1 cellular context compared by ENCODE assay signal in genomic region chr9:133944746-133945135, GRCh38.
TF ChIP-seq lines count a peak whose summit lies in the region.

No MANE protein-coding gene starts in this region.

TF ChIP-seq in H1, 55 proteins besides CTCF, POLR2A, EP300 and RAD21:
- TF ChIP-seq, protein P1, sequence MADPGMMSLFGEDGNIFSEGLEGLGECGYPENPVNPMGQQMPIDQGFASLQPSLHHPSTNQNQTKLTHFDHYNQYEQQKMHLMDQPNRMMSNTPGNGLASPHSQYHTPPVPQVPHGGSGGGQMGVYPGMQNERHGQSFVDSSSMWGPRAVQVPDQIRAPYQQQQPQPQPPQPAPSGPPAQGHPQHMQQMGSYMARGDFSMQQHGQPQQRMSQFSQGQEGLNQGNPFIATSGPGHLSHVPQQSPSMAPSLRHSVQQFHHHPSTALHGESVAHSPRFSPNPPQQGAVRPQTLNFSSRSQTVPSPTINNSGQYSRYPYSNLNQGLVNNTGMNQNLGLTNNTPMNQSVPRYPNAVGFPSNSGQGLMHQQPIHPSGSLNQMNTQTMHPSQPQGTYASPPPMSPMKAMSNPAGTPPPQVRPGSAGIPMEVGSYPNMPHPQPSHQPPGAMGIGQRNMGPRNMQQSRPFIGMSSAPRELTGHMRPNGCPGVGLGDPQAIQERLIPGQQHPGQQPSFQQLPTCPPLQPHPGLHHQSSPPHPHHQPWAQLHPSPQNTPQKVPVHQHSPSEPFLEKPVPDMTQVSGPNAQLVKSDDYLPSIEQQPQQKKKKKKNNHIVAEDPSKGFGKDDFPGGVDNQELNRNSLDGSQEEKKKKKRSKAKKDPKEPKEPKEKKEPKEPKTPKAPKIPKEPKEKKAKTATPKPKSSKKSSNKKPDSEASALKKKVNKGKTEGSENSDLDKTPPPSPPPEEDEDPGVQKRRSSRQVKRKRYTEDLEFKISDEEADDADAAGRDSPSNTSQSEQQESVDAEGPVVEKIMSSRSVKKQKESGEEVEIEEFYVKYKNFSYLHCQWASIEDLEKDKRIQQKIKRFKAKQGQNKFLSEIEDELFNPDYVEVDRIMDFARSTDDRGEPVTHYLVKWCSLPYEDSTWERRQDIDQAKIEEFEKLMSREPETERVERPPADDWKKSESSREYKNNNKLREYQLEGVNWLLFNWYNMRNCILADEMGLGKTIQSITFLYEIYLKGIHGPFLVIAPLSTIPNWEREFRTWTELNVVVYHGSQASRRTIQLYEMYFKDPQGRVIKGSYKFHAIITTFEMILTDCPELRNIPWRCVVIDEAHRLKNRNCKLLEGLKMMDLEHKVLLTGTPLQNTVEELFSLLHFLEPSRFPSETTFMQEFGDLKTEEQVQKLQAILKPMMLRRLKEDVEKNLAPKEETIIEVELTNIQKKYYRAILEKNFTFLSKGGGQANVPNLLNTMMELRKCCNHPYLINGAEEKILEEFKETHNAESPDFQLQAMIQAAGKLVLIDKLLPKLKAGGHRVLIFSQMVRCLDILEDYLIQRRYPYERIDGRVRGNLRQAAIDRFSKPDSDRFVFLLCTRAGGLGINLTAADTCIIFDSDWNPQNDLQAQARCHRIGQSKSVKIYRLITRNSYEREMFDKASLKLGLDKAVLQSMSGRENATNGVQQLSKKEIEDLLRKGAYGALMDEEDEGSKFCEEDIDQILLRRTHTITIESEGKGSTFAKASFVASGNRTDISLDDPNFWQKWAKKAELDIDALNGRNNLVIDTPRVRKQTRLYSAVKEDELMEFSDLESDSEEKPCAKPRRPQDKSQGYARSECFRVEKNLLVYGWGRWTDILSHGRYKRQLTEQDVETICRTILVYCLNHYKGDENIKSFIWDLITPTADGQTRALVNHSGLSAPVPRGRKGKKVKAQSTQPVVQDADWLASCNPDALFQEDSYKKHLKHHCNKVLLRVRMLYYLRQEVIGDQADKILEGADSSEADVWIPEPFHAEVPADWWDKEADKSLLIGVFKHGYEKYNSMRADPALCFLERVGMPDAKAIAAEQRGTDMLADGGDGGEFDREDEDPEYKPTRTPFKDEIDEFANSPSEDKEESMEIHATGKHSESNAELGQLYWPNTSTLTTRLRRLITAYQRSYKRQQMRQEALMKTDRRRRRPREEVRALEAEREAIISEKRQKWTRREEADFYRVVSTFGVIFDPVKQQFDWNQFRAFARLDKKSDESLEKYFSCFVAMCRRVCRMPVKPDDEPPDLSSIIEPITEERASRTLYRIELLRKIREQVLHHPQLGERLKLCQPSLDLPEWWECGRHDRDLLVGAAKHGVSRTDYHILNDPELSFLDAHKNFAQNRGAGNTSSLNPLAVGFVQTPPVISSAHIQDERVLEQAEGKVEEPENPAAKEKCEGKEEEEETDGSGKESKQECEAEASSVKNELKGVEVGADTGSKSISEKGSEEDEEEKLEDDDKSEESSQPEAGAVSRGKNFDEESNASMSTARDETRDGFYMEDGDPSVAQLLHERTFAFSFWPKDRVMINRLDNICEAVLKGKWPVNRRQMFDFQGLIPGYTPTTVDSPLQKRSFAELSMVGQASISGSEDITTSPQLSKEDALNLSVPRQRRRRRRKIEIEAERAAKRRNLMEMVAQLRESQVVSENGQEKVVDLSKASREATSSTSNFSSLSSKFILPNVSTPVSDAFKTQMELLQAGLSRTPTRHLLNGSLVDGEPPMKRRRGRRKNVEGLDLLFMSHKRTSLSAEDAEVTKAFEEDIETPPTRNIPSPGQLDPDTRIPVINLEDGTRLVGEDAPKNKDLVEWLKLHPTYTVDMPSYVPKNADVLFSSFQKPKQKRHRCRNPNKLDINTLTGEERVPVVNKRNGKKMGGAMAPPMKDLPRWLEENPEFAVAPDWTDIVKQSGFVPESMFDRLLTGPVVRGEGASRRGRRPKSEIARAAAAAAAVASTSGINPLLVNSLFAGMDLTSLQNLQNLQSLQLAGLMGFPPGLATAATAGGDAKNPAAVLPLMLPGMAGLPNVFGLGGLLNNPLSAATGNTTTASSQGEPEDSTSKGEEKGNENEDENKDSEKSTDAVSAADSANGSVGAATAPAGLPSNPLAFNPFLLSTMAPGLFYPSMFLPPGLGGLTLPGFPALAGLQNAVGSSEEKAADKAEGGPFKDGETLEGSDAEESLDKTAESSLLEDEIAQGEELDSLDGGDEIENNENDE (IDR thresholded peaks at IDR 0.05; ENCODE audit: insufficient replicate concordance, low read length), result no peak
- TF ChIP-seq KDM5A (IDR thresholded peaks at IDR 0.05; ENCODE audit: low read length) (no peak), KDM4A (IDR thresholded peaks at IDR 0.05; ENCODE audit: low read depth, low read length, severe bottlenecking) (no peak), BRCA1 (IDR thresholded peaks at IDR 0.05; ENCODE audit: low read depth, low read length) (no peak), CHD1 (IDR thresholded peaks at IDR 0.05; ENCODE audit: low read depth, low read length) (no peak), ZNF274 (IDR thresholded peaks at IDR 0.05; ENCODE audit: borderline replicate concordance, extremely low read depth, low read length) (no peak), JUND (IDR thresholded peaks at IDR 0.05; ENCODE audit: low read length) (no peak), SRF (IDR thresholded peaks at IDR 0.05; ENCODE audit: low read depth, low read length) (no peak), TAF1 (IDR thresholded peaks at IDR 0.05; ENCODE audit: low read depth, low read length) (no peak), RFX5 (IDR thresholded peaks at IDR 0.05; ENCODE audit: borderline replicate concordance, low read depth, low read length) (no peak), TEAD4 (IDR thresholded peaks at IDR 0.05; ENCODE audit: low read depth, low read length) (no peak), JUN (IDR thresholded peaks at IDR 0.05; ENCODE audit: low read depth, low read length) (no peak), KDM1A (IDR thresholded peaks at IDR 0.05; ENCODE audit: borderline replicate concordance, low read length) (no peak)
- TF ChIP-seq, protein P2, sequence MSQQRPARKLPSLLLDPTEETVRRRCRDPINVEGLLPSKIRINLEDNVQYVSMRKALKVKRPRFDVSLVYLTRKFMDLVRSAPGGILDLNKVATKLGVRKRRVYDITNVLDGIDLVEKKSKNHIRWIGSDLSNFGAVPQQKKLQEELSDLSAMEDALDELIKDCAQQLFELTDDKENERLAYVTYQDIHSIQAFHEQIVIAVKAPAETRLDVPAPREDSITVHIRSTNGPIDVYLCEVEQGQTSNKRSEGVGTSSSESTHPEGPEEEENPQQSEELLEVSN (IDR thresholded peaks at IDR 0.05), result no peak
- TF ChIP-seq, protein P3, sequence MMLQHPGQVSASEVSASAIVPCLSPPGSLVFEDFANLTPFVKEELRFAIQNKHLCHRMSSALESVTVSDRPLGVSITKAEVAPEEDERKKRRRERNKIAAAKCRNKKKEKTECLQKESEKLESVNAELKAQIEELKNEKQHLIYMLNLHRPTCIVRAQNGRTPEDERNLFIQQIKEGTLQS (IDR thresholded peaks at IDR 0.05; ENCODE audit: insufficient read depth, low read depth, low read length), result no peak
